In the genomic region with DNA sequence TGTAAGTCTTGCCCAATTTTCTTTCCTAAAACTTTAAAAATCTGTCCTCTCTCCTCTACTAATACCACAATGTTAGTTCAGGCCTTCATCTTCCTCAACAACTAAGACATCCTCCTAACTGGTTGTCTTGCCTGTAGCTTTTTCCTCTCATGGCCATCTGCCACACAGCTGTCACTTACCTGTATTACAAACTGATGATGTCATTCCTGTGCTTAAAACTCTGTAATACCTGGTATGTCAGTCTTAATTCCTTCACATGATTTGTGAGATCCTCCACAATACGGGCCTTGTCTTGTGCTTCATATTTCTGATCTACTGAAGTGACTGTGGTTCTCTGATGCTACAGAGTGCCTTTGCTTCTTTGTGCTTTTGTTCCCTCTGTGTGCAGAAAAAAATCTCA, we compare ENCODE assay signal across 1 cellular context.
TF ChIP-seq lines count a peak whose summit lies in the region.

No MANE protein-coding gene starts in this region.

TF ChIP-seq in K562, 482 proteins besides CTCF, POLR2A, EP300 and RAD21:
- TF ChIP-seq KDM5B (IDR thresholded peaks at IDR 0.05; ENCODE audit: insufficient replicate concordance, low read depth, low read length), result no peak
- no peak for TF ChIP-seq ZNF324 (CRISPR knock-in tag; IDR thresholded peaks at IDR 0.05)
- TF ChIP-seq POLR2B (IDR thresholded peaks at IDR 0.05; ENCODE audit: low read depth, partially characterized antibody), result peak; percentile 39
- peak; percentile 43; the same call in 1 of the 2 replicates for TF ChIP-seq ATF7 (IDR thresholded peaks at IDR 0.05)
- TF ChIP-seq GTF2F1 (IDR thresholded peaks at IDR 0.05; ENCODE audit: low read depth, low read length), result no peak
- TF ChIP-seq, protein P1, sequence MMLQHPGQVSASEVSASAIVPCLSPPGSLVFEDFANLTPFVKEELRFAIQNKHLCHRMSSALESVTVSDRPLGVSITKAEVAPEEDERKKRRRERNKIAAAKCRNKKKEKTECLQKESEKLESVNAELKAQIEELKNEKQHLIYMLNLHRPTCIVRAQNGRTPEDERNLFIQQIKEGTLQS (IDR thresholded peaks at IDR 0.05), result peak; percentile 80
- TF ChIP-seq, protein P1 (CRISPR knock-in tag; conservative IDR thresholded peaks at IDR 0.05), result no peak
- TF ChIP-seq RBFOX2 (IDR thresholded peaks at IDR 0.05; ENCODE audit: low read depth, low read length), result peak; percentile 1; the same call in 1 of the 2 replicates
- no peak for TF ChIP-seq IFI16 (CRISPR knock-in tag; IDR thresholded peaks at IDR 0.05)
- TF ChIP-seq JUND (IDR thresholded peaks at IDR 0.05; ENCODE audit: borderline replicate concordance, low read depth, low read length), result no peak
- peak; percentile 34; the same call in 1 of the 3 replicates for TF ChIP-seq JUND (tag; IDR thresholded peaks at IDR 0.05; ENCODE audit: borderline replicate concordance, low read depth, low read length)
